Comparison of ENCODE assay signal across 8 cellular contexts in the genomic region with DNA sequence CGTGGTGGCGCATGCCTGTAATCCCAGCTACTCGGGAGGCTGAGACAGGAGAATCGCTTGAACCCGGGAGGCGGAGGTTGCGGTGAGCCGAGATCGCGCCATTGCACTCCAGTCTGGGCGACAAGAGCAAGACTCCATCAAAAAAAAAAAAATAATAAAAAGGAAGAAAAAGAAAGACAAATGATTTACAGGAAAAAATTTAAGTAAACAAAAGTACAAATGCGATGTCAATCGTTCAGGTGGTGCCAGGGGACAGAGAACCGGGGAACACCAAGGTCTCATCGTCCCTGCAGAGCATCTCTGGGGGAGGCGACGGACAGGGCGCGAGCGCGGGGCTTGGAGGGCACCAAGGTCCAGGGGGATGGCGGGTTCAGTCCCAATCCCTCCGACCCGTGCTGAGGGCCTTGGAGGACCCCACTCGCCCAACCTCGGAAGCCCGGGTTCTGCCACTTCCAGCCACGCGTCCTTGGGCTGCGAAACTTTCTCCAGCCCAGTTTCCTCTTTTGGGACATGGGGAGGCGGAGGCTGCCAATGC. TPM values are rescaled to one million over a fixed set of nuclear protein-coding genes. Genes with fewer than 3 reads are reported as not detected.
DNase-seq lines count a peak whose midpoint lies in the region; ATAC-seq, FAIRE-seq and TF ChIP-seq lines count a peak whose summit lies in the region.

No MANE protein-coding gene starts in this region.

- H3K4me1 Mint-ChIP-seq in CD14-positive monocyte (peaks cover 53% of the 10 kb centered on the region), activated B cell treated with CpG ODN at 0.5 μM for 24 hours (peaks cover 28% of the 10 kb centered on the region)

- H3K27me3 Mint-ChIP-seq in CD14-positive monocyte (ENCODE audit: low read depth in 3 of 3) (no peaks in the 10 kb centered on the region), activated B cell treated with CpG ODN at 0.5 μM for 24 hours (no peaks in the 10 kb centered on the region)

- peak overlapping the region; percentile 96 for H3K27ac ChIP-seq in left ventricle myocardium inferior (replicated peaks)

- peak; percentile 58 for DNase-seq in CD14-positive monocyte (ENCODE audit: low spot score)
- DNase-seq in HAP-1 (ENCODE audit: low spot score in 2 of 2), result no peak
- DNase-seq in activated B cell treated with CpG ODN at 0.5 μM for 24 hours, result no peak
- no peak for DNase-seq in left ventricle myocardium inferior
- DNase-seq in middle frontal gyrus (ENCODE audit: extremely low spot score, low spot score), result no peak
- DNase-seq in RCC 7860 (ENCODE audit: low spot score), result no peak
- no peak for DNase-seq in DMS153 treated with DMSO at 0.1 percent for 48 hours (lab: John Stamatoyannopoulos, UW; ENCODE audit: unreplicated experiment)

- FAIRE-seq in RCC 7860 (lab: Jason Lieb, UNC), result no peak

- peaks cover 7% of the 10 kb centered on the region for H3K4me1 ChIP-seq in HAP-1
- H3K4me1 ChIP-seq in left ventricle myocardium inferior, result peaks cover 43% of the 10 kb centered on the region
- H3K4me1 ChIP-seq in skeletal muscle satellite cell (ENCODE audit: control insufficient read depth, insufficient read depth, low read length), result peaks cover 22% of the 10 kb centered on the region

- H3K4me2 ChIP-seq in skeletal muscle satellite cell (ENCODE audit: low read length), result peak overlapping the region; percentile 82

- H3K27me3 ChIP-seq in HAP-1 (ENCODE audit: low read depth) (no peaks in the 10 kb centered on the region), left ventricle myocardium inferior (ENCODE audit: low read depth) (no peaks in the 10 kb centered on the region), skeletal muscle satellite cell (ENCODE audit: control insufficient read depth, insufficient read depth, low read length) (no peaks in the 10 kb centered on the region)

- no peaks in the 10 kb centered on the region for H3K9me3 Mint-ChIP-seq in CD14-positive monocyte
- no peaks in the 10 kb centered on the region for H3K9me3 Mint-ChIP-seq in activated B cell treated with CpG ODN at 0.5 μM for 24 hours

- POLR2A ChIA-PET in activated B cell treated with CpG ODN at 0.5 μM for 24 hours (lab: Charles Lee), result interaction anchor here (0.7 to 2.4 kb wide), 24 partner anchors 10 to 1842 kb away, joined by 3 to 21 read pairs (median 4); partner anchors contain the start of genes HNRNPH1, KIAA1191, NHP2 and PHYKPL

- in situ Hi-C loops in HAP-1 (cut with MboI; ENCODE audit: low sequenced_read_pairs), result no loop called here

- ATAC-seq in activated B cell treated with CpG ODN at 0.5 μM for 24 hours (ENCODE audit: low read depth), result peak; percentile 2

- peak overlapping the region; percentile 88 to 89 for H3K4me3 Mint-ChIP-seq in CD14-positive monocyte
- peak overlapping the region; percentile 95 for H3K4me3 Mint-ChIP-seq in activated B cell treated with CpG ODN at 0.5 μM for 24 hours

- H3K9me3 ChIP-seq in HAP-1 (no peaks in the 10 kb centered on the region), left ventricle myocardium inferior (replicated peaks) (no peaks in the 10 kb centered on the region), skeletal muscle satellite cell (replicated peaks; ENCODE audit: low read length) (no peaks in the 10 kb centered on the region)

- TF ChIP-seq CTCF in CD14-positive monocyte (IDR thresholded peaks at IDR 0.05), result no peak
- TF ChIP-seq CTCF in activated B cell treated with CpG ODN at 0.5 μM for 24 hours (IDR thresholded peaks at IDR 0.05), result no peak
- TF ChIP-seq CTCF in left ventricle myocardium inferior (IDR thresholded peaks at IDR 0.05; ENCODE audit: borderline replicate concordance), result no peak

- intact Hi-C loops in CD14-positive monocyte (cut with micrococcal nuclease), result no loop called here
- intact Hi-C loops in activated B cell treated with CpG ODN at 0.5 μM for 24 hours (cut with micrococcal nuclease), result loop anchor here (1.0 to 10.0 kb wide), 4 partner anchors 29 to 421 kb away; partner anchors contain the start of genes CLK4, N4BP3, NHP2 and PHYKPL
- intact Hi-C loops in left ventricle myocardium inferior (cut with micrococcal nuclease), result no loop called here

- peak overlapping the region; percentile 61 for H3K4me3 ChIP-seq in HAP-1
- H3K4me3 ChIP-seq in left ventricle myocardium inferior, result peak overlapping the region; percentile 94
- H3K4me3 ChIP-seq in skeletal muscle satellite cell (ENCODE audit: low read length), result peak overlapping the region; percentile 90

- CTCF ChIA-PET in activated B cell treated with CpG ODN at 0.5 μM for 24 hours (lab: Charles Lee), result interaction anchor here (0.9 to 1.3 kb wide), 2 partner anchors 31 to 128 kb away, joined by 3 to 5 read pairs; no protein-coding TSS in a partner anchor

- H3K36me3 Mint-ChIP-seq in CD14-positive monocyte (peaks cover 26 to 27% of the 10 kb centered on the region in 2 donors), activated B cell treated with CpG ODN at 0.5 μM for 24 hours (ENCODE audit: low read depth) (peaks cover 34% of the 10 kb centered on the region)

- H3K36me3 ChIP-seq in HAP-1 (replicated peaks) (peaks cover 42% of the 10 kb centered on the region), left ventricle myocardium inferior (peaks cover 26% of the 10 kb centered on the region), skeletal muscle satellite cell (ENCODE audit: insufficient read depth, low read length) (peaks cover 34% of the 10 kb centered on the region)

- H3K27ac Mint-ChIP-seq in CD14-positive monocyte, result peak overlapping the region in 6 of 7 donors; percentile 83 to 93 (median 88)
- H3K27ac Mint-ChIP-seq in activated B cell treated with CpG ODN at 0.5 μM for 24 hours, result peak overlapping the region; percentile 95

- H3K9ac ChIP-seq in skeletal muscle satellite cell (ENCODE audit: low read depth, low read length), result peak overlapping the region; percentile 99

RNA-seq across cellular contexts. Expression of gene HNRNPAB, which starts 0.6 kb away (rescaled TPM):
- polyA plus RNA-seq in CD14-positive monocyte, result 10 to 100 TPM; 54.2 to 59.4 TPM
- total RNA-seq in activated B cell treated with CpG ODN at 0.5 μM for 24 hours, result 118 and 120 TPM in 2 replicates
- total RNA-seq in left ventricle myocardium inferior, result 85.2 TPM
- 60.1 and 108 TPM in 2 replicates for total RNA-seq in skeletal muscle satellite cell (2012; rRNA removed)

RNA-seq across cellular contexts. Expression of gene GMCL2, which starts 16.6 kb away (rescaled TPM):
- polyA plus RNA-seq in CD14-positive monocyte, result not detected
- not detected in 2 replicates for total RNA-seq in activated B cell treated with CpG ODN at 0.5 μM for 24 hours
- total RNA-seq in left ventricle myocardium inferior, result not detected
- not detected in 2 replicates for total RNA-seq in skeletal muscle satellite cell (2012; rRNA removed)

RNA-seq across cellular contexts. Expression of gene PHYKPL, which starts 28.9 kb away (rescaled TPM):
- polyA plus RNA-seq in CD14-positive monocyte, result 10 to 100 TPM; 39.2 to 43.0 TPM
- total RNA-seq in activated B cell treated with CpG ODN at 0.5 μM for 24 hours, result 176 and 205 TPM in 2 replicates
- total RNA-seq in left ventricle myocardium inferior, result 34.0 TPM
- 19.7 and 35.0 TPM in 2 replicates for total RNA-seq in skeletal muscle satellite cell (2012; rRNA removed)

RNA-seq across cellular contexts. Expression of gene NHP2, which starts 50.1 kb away (rescaled TPM):
- 100 to 1,000 TPM; 108 to 139 TPM for polyA plus RNA-seq in CD14-positive monocyte
- total RNA-seq in activated B cell treated with CpG ODN at 0.5 μM for 24 hours (175 and 180 TPM in 2 replicates), left ventricle myocardium inferior (78.1 TPM)
- total RNA-seq in skeletal muscle satellite cell (2012; rRNA removed), result 170 and 204 TPM in 2 replicates
